In genomic region chr7:115145512-115145911, GRCh38 we compare ENCODE assay signal across 12 cellular contexts.
A peak's percentile ranks its signal among the peaks of the same experiment; 100 is the strongest.
DNase-seq lines count a peak whose midpoint lies in the region; ATAC-seq lines count a peak whose summit lies in the region.
"Had no signal": no experiment of that assay in that cellular context is flagged by ENCODE, and none has a peak within 500 bp of the region (broad histone marks: within the 10 kb centered on the region; RNA-seq: fewer than 3 reads in every experiment).

No MANE protein-coding gene starts in this region.

- peak; percentile 70 for ATAC-seq in GM19452 (IDR thresholded peaks at IDR 0.05; ENCODE audit: unreplicated experiment)
- peak; percentile 72 for ATAC-seq in HG03135 (IDR thresholded peaks at IDR 0.05; ENCODE audit: unreplicated experiment)
- ATAC-seq in T-helper 17 cell = no peak

- H3K4me3 ChIP-seq in H7 (ENCODE audit: insufficient read depth, low read depth, low read length) = no peak overlapping the region
- H3K4me3 ChIP-seq: Peyer's patch had no signal

- no peaks in the 10 kb centered on the region for H3K9me3 ChIP-seq in T-helper 17 cell (ENCODE audit: control insufficient read depth, low read length, poor library complexity, severe bottlenecking)
- H3K9me3 ChIP-seq: Peyer's patch had no signal

- H3K27me3 Mint-ChIP-seq in T-helper 17 cell = no peaks in the 10 kb centered on the region

- H3K36me3 Mint-ChIP-seq in T-helper 17 cell (ENCODE audit: low read depth) = no peaks in the 10 kb centered on the region

- H3K36me3 ChIP-seq in H7 (replicated peaks; ENCODE audit: control insufficient read depth, insufficient read depth, low read length) = no peaks in the 10 kb centered on the region
- H3K36me3 ChIP-seq: Peyer's patch had no signal

- H3K27me3 ChIP-seq in H7 (ENCODE audit: control insufficient read depth, insufficient read depth, low read length) = no peaks in the 10 kb centered on the region; the same call in 1 of the 2 replicates
- H3K27me3 ChIP-seq: Peyer's patch had no signal

- DNase-seq in AG20443 (ENCODE audit: low spot score) = peak; percentile 44
- DNase-seq in fibroblast of peridontal ligament (ENCODE audit: extremely low read depth) = peak; percentile 92
- no peak for DNase-seq in T-helper 17 cell
- DNase-seq in NCI-H2107 (lab: John Stamatoyannopoulos, UW) = no peak
- DNase-seq in activated CD4-positive, CD25-positive, alpha-beta regulatory T cell treated with anti-CD3 and anti-CD28 coated beads, Interleukin-2, amount 50 U/mL, for 72 hours = no peak
- no peak for DNase-seq in H7
- DNase-seq: activated T-cell treated with anti-CD3 and anti-CD28 coated beads for 4 hours; DMS79; effector memory CD8-positive, alpha-beta T cell; Peyer's patch had no signal

- no peak overlapping the region for H3K27ac Mint-ChIP-seq in T-helper 17 cell
- H3K27ac Mint-ChIP-seq: effector memory CD8-positive, alpha-beta T cell had no signal

- peaks cover 6% of the 10 kb centered on the region for H3K4me1 Mint-ChIP-seq in T-helper 17 cell

- H3K4me3 Mint-ChIP-seq in T-helper 17 cell = no peak overlapping the region
- H3K4me3 Mint-ChIP-seq: effector memory CD8-positive, alpha-beta T cell had no signal

Comparison
In these comparisons a context has a peak if more than half of its experiments do, and no peak if none do; other contexts are left out.
1. DNase-seq: peak in AG20443 (single experiment) and fibroblast of peridontal ligament (single experiment); none in T-helper 17 cell (0 of 3), NCI-H2107 (single experiment), activated CD4-positive, CD25-positive, alpha-beta regulatory T cell treated with anti-CD3 and anti-CD28 coated beads, Interleukin-2, amount 50 U/mL, for 72 hours (single experiment) and H7 (single experiment).